Comparison of ENCODE assay signal across 8 cellular contexts in the genomic region with DNA sequence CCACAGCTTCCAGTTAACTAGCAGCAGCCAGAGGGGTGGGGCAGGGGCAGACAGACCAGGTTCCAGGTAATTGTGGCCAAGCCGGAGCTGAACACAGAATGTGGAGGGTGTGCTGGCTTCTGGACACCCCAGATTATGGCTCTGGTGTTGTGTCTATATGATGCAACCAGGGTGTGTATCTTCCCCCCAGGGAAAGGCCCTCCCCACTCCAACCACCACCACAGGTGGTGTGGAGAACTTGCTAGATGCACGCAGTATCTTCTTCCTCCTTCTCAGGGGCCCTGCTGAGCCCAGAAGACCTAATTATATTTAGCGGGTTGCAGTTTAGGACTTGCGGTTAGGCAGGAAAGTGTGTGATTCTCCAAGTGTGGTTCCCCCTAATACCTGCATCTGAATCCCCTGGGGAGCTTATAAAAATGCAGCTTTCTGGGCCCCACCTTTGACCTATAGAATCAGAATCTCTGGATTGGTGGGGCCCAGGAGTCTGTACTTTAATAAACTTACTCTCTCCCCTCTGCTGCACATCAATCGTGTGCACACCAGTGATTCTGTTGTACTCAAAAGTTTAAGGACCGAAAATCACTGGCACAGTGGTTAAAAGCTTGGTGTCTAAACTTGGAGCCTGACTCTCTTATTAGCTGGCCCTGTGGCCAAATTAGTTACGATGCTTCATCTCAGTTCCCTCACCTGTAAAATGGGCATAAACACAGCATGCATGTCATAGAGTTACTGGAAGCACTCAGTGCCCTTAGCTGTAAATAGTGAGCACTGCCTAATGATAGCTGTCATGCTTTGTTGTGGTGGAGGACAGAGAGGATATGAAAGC.
DNase-seq lines count a peak whose midpoint lies in the region; ATAC-seq lines count a peak whose summit lies in the region.

No MANE protein-coding gene starts in this region.

- no peaks in the 10 kb centered on the region for H3K36me3 ChIP-seq in naive thymus-derived CD4-positive, alpha-beta T cell (ENCODE audit: control insufficient read depth in 2 of 3, insufficient read depth in 3 of 3, low read length in 3 of 3)

- H3K4me3 Mint-ChIP-seq in naive thymus-derived CD4-positive, alpha-beta T cell = no peak overlapping the region

- H3K4me3 ChIP-seq in naive thymus-derived CD4-positive, alpha-beta T cell (ENCODE audit: low read length) = no peak overlapping the region

- intact Hi-C loops in naive thymus-derived CD4-positive, alpha-beta T cell (cut with micrococcal nuclease) = no loop called here

- H3K27me3 ChIP-seq in naive thymus-derived CD4-positive, alpha-beta T cell (ENCODE audit: control insufficient read depth in 2 of 2, insufficient read depth in 2 of 2, low read length in 2 of 2) = no peaks in the 10 kb centered on the region

- no peak overlapping the region for H3K27ac ChIP-seq in naive thymus-derived CD4-positive, alpha-beta T cell (ENCODE audit: low read depth, low read length)

- no peaks in the 10 kb centered on the region for H3K4me1 Mint-ChIP-seq in naive thymus-derived CD4-positive, alpha-beta T cell

- peaks cover 0 to 3% (median 0%) of the 10 kb centered on the region in 11 donors for H3K9me3 Mint-ChIP-seq in naive thymus-derived CD4-positive, alpha-beta T cell

- CTCF ChIA-PET in naive thymus-derived CD4-positive, alpha-beta T cell (lab: Charles Lee) = no interaction called here

- no peaks in the 10 kb centered on the region for H3K36me3 Mint-ChIP-seq in naive thymus-derived CD4-positive, alpha-beta T cell

- peak; percentile 84 for ATAC-seq in GM18873 (IDR thresholded peaks at IDR 0.05; ENCODE audit: low FRiP score, unreplicated experiment)
- peak; percentile 91 for ATAC-seq in HG02642 (IDR thresholded peaks at IDR 0.05; ENCODE audit: poor library complexity, unreplicated experiment)
- ATAC-seq in naive thymus-derived CD4-positive, alpha-beta T cell = peak; percentile 75

- H3K27me3 Mint-ChIP-seq in naive thymus-derived CD4-positive, alpha-beta T cell = peaks cover 0 to 4% (median 0%) of the 10 kb centered on the region in 5 donors

- in situ Hi-C loops in KBM-7 (cut with MboI; ENCODE audit: low pct_unique_long_range_greater_than_20kb, low sequenced_read_pairs) = no loop called here

- no peaks in the 10 kb centered on the region for H3K9me3 ChIP-seq in naive thymus-derived CD4-positive, alpha-beta T cell (ENCODE audit: control insufficient read depth in 2 of 3, low read length in 3 of 3)

- POLR2A ChIA-PET in naive thymus-derived CD4-positive, alpha-beta T cell (lab: Charles Lee) = no interaction called here

- peak; percentile 92 for DNase-seq in KBM-7
- no peak for DNase-seq in naive thymus-derived CD4-positive, alpha-beta T cell
- DNase-seq in NCI-H1436 treated with DMSO at 0.1 percent for 48 hours (lab: John Stamatoyannopoulos, UW) = no peak
- no peak for DNase-seq in NCI-H1436 (lab: John Stamatoyannopoulos, UW)
- no peak for DNase-seq in ecto neural progenitor cell (ENCODE audit: low spot score)
- DNase-seq in COLO668 (lab: John Stamatoyannopoulos, UW; ENCODE audit: unreplicated experiment) = no peak

- H3K27ac Mint-ChIP-seq in naive thymus-derived CD4-positive, alpha-beta T cell = no peak overlapping the region

- no peaks in the 10 kb centered on the region for H3K4me1 ChIP-seq in naive thymus-derived CD4-positive, alpha-beta T cell (ENCODE audit: control insufficient read depth in 2 of 2, insufficient read depth in 2 of 2, low read length in 2 of 2)
